1 cellular context compared by ENCODE assay signal in genomic region chr18:36828630-36829361, GRCh38.
TF ChIP-seq lines count a peak whose summit lies in the region.

KIAA1328 (plus strand) TSS chr18:36829127; CDS start chr18:36829139, 12 bp downstream.
TPGS2 (minus strand) TSS chr18:36829002; CDS start chr18:36828767, 235 bp downstream.

TF ChIP-seq in HEK293, 187 proteins besides CTCF, POLR2A, EP300 and RAD21 (continued from another document and continues in another):
- TF ChIP-seq ZNF24 (tag by site-specific recombination; IDR thresholded peaks at IDR 0.05) (peak; percentile 41; the same call in 1 of the 2 replicates), ZBTB21 (tag by site-specific recombination; IDR thresholded peaks at IDR 0.05) (no peak), ZNF37A (tag by site-specific recombination; IDR thresholded peaks at IDR 0.05) (no peak), ZNF19 (tag by site-specific recombination; IDR thresholded peaks at IDR 0.05; ENCODE audit: low read depth) (no peak), ZSCAN18 (tag by site-specific recombination; IDR thresholded peaks at IDR 0.05) (no peak), FEZF1 (tag by site-specific recombination; IDR thresholded peaks at IDR 0.05) (0 out of 2 replicates have a peak, but pooled peaks have one; percentile 1), ZNF175 (tag by site-specific recombination; IDR thresholded peaks at IDR 0.05) (no peak), ZNF747 (tag by site-specific recombination; IDR thresholded peaks at IDR 0.05) (no peak), BCL6B (tag by site-specific recombination; IDR thresholded peaks at IDR 0.05) (no peak), PRDM2 (tag by site-specific recombination; IDR thresholded peaks at IDR 0.05; ENCODE audit: borderline replicate concordance) (no peak; the same call in 1 of the 2 replicates), YY2 (tag by site-specific recombination; IDR thresholded peaks at IDR 0.05) (peak; percentile 57), ZBTB1 (tag by site-specific recombination; IDR thresholded peaks at IDR 0.05) (no peak), ZNF785 (tag by site-specific recombination; IDR thresholded peaks at IDR 0.05) (no peak), ZNF214 (tag by site-specific recombination; IDR thresholded peaks at IDR 0.05; ENCODE audit: borderline replicate concordance) (no peak), TRIM28 (IDR thresholded peaks at IDR 0.05; ENCODE audit: borderline replicate concordance, low read length) (no peak), ZNF324 (tag by site-specific recombination; IDR thresholded peaks at IDR 0.05) (no peak), ZNF248 (tag by site-specific recombination; IDR thresholded peaks at IDR 0.05) (no peak), ZNF423 (tag by site-specific recombination; IDR thresholded peaks at IDR 0.05) (no peak), BCL11B (tag by site-specific recombination; IDR thresholded peaks at IDR 0.05; ENCODE audit: low read depth) (0 out of 2 replicates have a peak, but pooled peaks have one; percentile 26), ZSCAN23 (tag by site-specific recombination; IDR thresholded peaks at IDR 0.05) (no peak), ZNF571 (tag by site-specific recombination; IDR thresholded peaks at IDR 0.05) (no peak), ZNF777 (tag by site-specific recombination; IDR thresholded peaks at IDR 0.05; ENCODE audit: borderline replicate concordance) (no peak; the same call in 1 of the 2 replicates), KLF1 (tag by site-specific recombination; IDR thresholded peaks at IDR 0.05) (peak; percentile 60), PATZ1 (tag by site-specific recombination; IDR thresholded peaks at IDR 0.05) (peak; percentile 88), ZNF169 (tag by site-specific recombination; IDR thresholded peaks at IDR 0.05) (no peak), ZNF202 (tag by site-specific recombination; IDR thresholded peaks at IDR 0.05; ENCODE audit: borderline replicate concordance) (no peak), ZNF530 (tag by site-specific recombination; IDR thresholded peaks at IDR 0.05; ENCODE audit: low read depth) (no peak), ZBTB20 (tag by site-specific recombination; IDR thresholded peaks at IDR 0.05) (peak; percentile 92), SP2 (tag by site-specific recombination; IDR thresholded peaks at IDR 0.05) (peak; percentile 35), ZBTB6 (tag by site-specific recombination; IDR thresholded peaks at IDR 0.05) (peak; percentile 89), ELK4 (IDR thresholded peaks at IDR 0.05; ENCODE audit: borderline replicate concordance, low read depth, low read length) (no peak), ZNF114 (tag by site-specific recombination; IDR thresholded peaks at IDR 0.05) (0 out of 2 replicates have a peak, but pooled peaks have one; percentile 23), ZNF433 (tag by site-specific recombination; IDR thresholded peaks at IDR 0.05; ENCODE audit: low read depth) (no peak), ZNF585B (tag by site-specific recombination; IDR thresholded peaks at IDR 0.05) (no peak), ZNF76 (tag by site-specific recombination; IDR thresholded peaks at IDR 0.05; ENCODE audit: borderline replicate concordance, low read depth) (peak; percentile 89), GLI4 (tag by site-specific recombination; IDR thresholded peaks at IDR 0.05) (no peak), ZNF704 (tag by site-specific recombination; IDR thresholded peaks at IDR 0.05) (no peak), ZNF133 (tag by site-specific recombination; IDR thresholded peaks at IDR 0.05) (no peak; the same call in 1 of the 2 replicates), KLF17 (tag by site-specific recombination; IDR thresholded peaks at IDR 0.05) (0 out of 2 replicates have a peak, but pooled peaks have one; percentile 4), MZF1 (tag by site-specific recombination; IDR thresholded peaks at IDR 0.05; ENCODE audit: borderline replicate concordance) (no peak), ZNF302 (tag by site-specific recombination; IDR thresholded peaks at IDR 0.05; ENCODE audit: low read depth) (no peak), ZNF843 (tag by site-specific recombination; IDR thresholded peaks at IDR 0.05) (peak; percentile 62; the same call in 1 of the 2 replicates), ZNF23 (tag by site-specific recombination; IDR thresholded peaks at IDR 0.05; ENCODE audit: borderline replicate concordance) (no peak), ZNF16 (tag by site-specific recombination; IDR thresholded peaks at IDR 0.05; ENCODE audit: low read depth) (no peak), ZNF121 (tag by site-specific recombination; IDR thresholded peaks at IDR 0.05) (peak; percentile 81; the same call in 1 of the 2 replicates), ZNF664 (tag by site-specific recombination; IDR thresholded peaks at IDR 0.05) (no peak), ZNF391 (tag by site-specific recombination; IDR thresholded peaks at IDR 0.05; ENCODE audit: borderline replicate concordance, low read depth) (no peak), ZNF211 (tag by site-specific recombination; IDR thresholded peaks at IDR 0.05; ENCODE audit: low read depth) (no peak), ZNF274 (IDR thresholded peaks at IDR 0.05; ENCODE audit: low read length) (no peak), ZNF274 (tag by site-specific recombination; IDR thresholded peaks at IDR 0.05; ENCODE audit: borderline replicate concordance) (no peak), ZNF791 (tag by site-specific recombination; IDR thresholded peaks at IDR 0.05) (no peak), ZFP37 (tag by site-specific recombination; IDR thresholded peaks at IDR 0.05) (peak; percentile 77), ZFP3 (tag by site-specific recombination; IDR thresholded peaks at IDR 0.05; ENCODE audit: low read depth) (no peak), ZFHX2 (tag by site-specific recombination; conservative IDR thresholded peaks at IDR 0.05) (no peak)
